Comparison of ENCODE assay signal across 20 cellular contexts in the genomic region with DNA sequence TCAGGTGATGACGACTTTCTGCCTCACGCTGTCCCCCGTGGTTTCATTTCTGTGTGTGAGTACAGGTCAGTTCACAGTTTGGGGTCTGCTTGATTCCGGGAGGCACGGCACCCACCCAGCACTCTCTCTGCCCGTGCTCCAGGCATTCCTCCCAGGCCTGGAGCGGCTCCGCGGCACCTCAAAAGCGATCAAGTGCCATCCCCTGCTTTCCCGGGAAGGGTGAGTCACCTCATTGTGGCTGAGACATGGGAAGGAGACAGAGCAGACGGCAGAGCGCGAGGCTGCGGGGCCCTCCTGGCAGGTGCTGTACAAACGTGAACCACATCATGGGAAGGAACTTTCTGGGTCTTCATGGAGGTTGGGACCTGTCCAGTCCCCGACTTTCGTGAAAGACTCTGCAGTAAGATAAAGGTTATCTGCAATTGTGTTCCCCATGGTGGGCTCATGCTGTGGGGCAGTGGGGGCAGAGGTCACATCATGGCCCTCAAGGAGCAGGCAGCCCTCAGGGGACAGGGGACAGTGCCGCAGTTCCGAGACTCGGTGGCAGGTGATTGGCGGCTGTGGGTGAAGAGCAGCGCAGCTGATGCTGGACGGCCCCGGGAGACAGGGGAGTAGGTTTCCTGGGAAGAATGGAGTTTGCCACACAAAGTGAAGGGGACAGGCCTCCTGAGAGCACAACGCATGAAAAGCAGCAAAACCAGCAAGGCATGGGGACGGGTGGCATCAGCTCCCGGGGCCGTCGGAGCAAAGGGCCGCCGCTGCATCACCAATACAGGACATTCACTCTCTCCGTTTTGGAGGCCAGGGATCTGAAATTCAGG.
A peak's percentile ranks its signal among the peaks of the same experiment; 100 is the strongest.
DNase-seq lines count a peak whose midpoint lies in the region; ATAC-seq and TF ChIP-seq lines count a peak whose summit lies in the region.
"Had no signal": no experiment of that assay in that cellular context is flagged by ENCODE, and none has a peak within 500 bp of the region (broad histone marks: within the 10 kb centered on the region; RNA-seq: fewer than 3 reads in every experiment).

No MANE protein-coding gene starts in this region.

- H3K4me2 ChIP-seq in H9 (ENCODE audit: insufficient read depth, insufficient read length, low read length) = no peak overlapping the region

- no peaks in the 10 kb centered on the region for H3K4me1 ChIP-seq in H9 (ENCODE audit: insufficient read depth, low read length)
- H3K4me1 ChIP-seq: SJCRH30 had no signal

- H3K9me3 Mint-ChIP-seq in H9 = peaks cover 12 to 18% of the 10 kb centered on the region in 2 experiments
- H3K9me3 Mint-ChIP-seq in WTC11 = peaks cover 12% of the 10 kb centered on the region
- H3K9me3 Mint-ChIP-seq in activated naive CD4-positive, alpha-beta T cell treated with anti-CD3 and anti-CD28 coated beads, Interleukin-2, amount 10 ng/mL, durations not matched to agents 7 days and 5 days = peaks cover 2% of the 10 kb centered on the region
- H3K9me3 Mint-ChIP-seq: activated CD4-positive, alpha-beta T cell treated with anti-CD3 and anti-CD28 coated beads, Interleukin-2, amount 10 ng/mL, durations not matched to agents 7 days and 5 days; activated naive CD4-positive, alpha-beta T cell treated with anti-CD3 and anti-CD28 coated beads, Interleukin-2, amount 50 U/mL, for 24 hours had no signal

- no peak overlapping the region for H2AFZ ChIP-seq in H9 (ENCODE audit: low read length)

- no peaks in the 10 kb centered on the region for H3K79me1 ChIP-seq in H9 (ENCODE audit: insufficient read depth, low read depth, low read length, poor library complexity, severe bottlenecking)

- TF ChIP-seq CTCF in H9 (conservative IDR thresholded peaks at IDR 0.05) (no peak), WTC11 (IDR thresholded peaks at IDR 0.05) (no peak), foreskin fibroblast (IDR thresholded peaks at IDR 0.05; ENCODE audit: low read depth, low read length) (no peak)

- no peak overlapping the region for H2AK5ac ChIP-seq in H9 (ENCODE audit: insufficient read length, low read length)

- H3K79me2 ChIP-seq in H9 (ENCODE audit: insufficient read depth, low read length) = no peaks in the 10 kb centered on the region

- H2BK120ac ChIP-seq in H9 (ENCODE audit: low read depth, low read length, poor library complexity, severe bottlenecking) = no peak overlapping the region

- no peak overlapping the region for H3K23ac ChIP-seq in H9 (ENCODE audit: insufficient read length, low read depth, low read length)

- WGBS in H9 (ENCODE audit: extremely low coverage, insufficient read length, low lambda C conversion rate) = no CpG with 5 or more reads among the region's 33 CpGs

- H2BK12ac ChIP-seq in H9 (ENCODE audit: insufficient read length, low read depth, low read length) = no peak overlapping the region

- peaks cover 7 to 19% (median 7%) of the 10 kb centered on the region in 3 experiments for H3K36me3 Mint-ChIP-seq in H9 (ENCODE audit: insufficient read depth in 1 of 3, low read depth in 3 of 3)
- H3K36me3 Mint-ChIP-seq in WTC11 = peaks cover 9% of the 10 kb centered on the region
- H3K36me3 Mint-ChIP-seq in activated naive CD4-positive, alpha-beta T cell treated with anti-CD3 and anti-CD28 coated beads, Interleukin-2, amount 10 ng/mL, durations not matched to agents 7 days and 5 days = no peaks in the 10 kb centered on the region
- H3K36me3 Mint-ChIP-seq: CD4-positive, CD25-positive, alpha-beta regulatory T cell had no signal

- no peak for ATAC-seq in WTC11
- ATAC-seq: stimulated activated naive CD8-positive, alpha-beta T cell treated with anti-CD3 and anti-CD28 coated beads, Interleukin-15, amount 100 ng/mL, for 72 hours had no signal

- no peak overlapping the region for H3K56ac ChIP-seq in H9 (ENCODE audit: insufficient read length, low read depth, low read length)

- no peak overlapping the region for H2BK5ac ChIP-seq in H9 (ENCODE audit: insufficient read length, low read length)

- no peak overlapping the region for H3K27ac ChIP-seq in H9 (ENCODE audit: insufficient read length, low read depth, low read length)
- H3K27ac ChIP-seq: brain microvascular endothelial cell, dorsolateral prefrontal cortex, esophagus squamous epithelium, SJCRH30, upper lobe of left lung had no signal

- H4K91ac ChIP-seq in H9 (ENCODE audit: insufficient read length, low read depth, low read length) = no peak overlapping the region

- H3K27me3 Mint-ChIP-seq in H9 (ENCODE audit: low read depth) (no peaks in the 10 kb centered on the region; the same call in 1 of the 2 replicates), WTC11 (ENCODE audit: low read depth) (no peaks in the 10 kb centered on the region)
- H3K27me3 Mint-ChIP-seq in activated naive CD4-positive, alpha-beta T cell treated with anti-CD3 and anti-CD28 coated beads, Interleukin-2, amount 10 ng/mL, durations not matched to agents 7 days and 5 days = peaks cover 20% of the 10 kb centered on the region

- H3K14ac ChIP-seq in H9 (ENCODE audit: insufficient read depth, low read length) = no peak overlapping the region

- H4K5ac ChIP-seq in H9 (ENCODE audit: insufficient read length, low read depth, low read length) = no peak overlapping the region

- H3K9me3 ChIP-seq in H9 (ENCODE audit: control insufficient read depth, low read depth, low read length) = no peaks in the 10 kb centered on the region
- H3K9me3 ChIP-seq: esophagus squamous epithelium, SJCRH30, upper lobe of left lung had no signal

- H4K8ac ChIP-seq in H9 (replicated peaks; ENCODE audit: insufficient read length, low read depth, low read length) = no peak overlapping the region

- no peak overlapping the region for H3K18ac ChIP-seq in H9 (ENCODE audit: insufficient read length, low read depth, low read length)

- H3K27me3 ChIP-seq in H9 (ENCODE audit: insufficient read depth, low read length) = no peaks in the 10 kb centered on the region
- H3K27me3 ChIP-seq: brain microvascular endothelial cell, upper lobe of left lung had no signal

- H3K4ac ChIP-seq in H9 (ENCODE audit: low read depth, low read length) = no peak overlapping the region

- POLR2A ChIA-PET in WTC11 (lab: Charles Lee) = no interaction called here

- DNase-seq in A172 (ENCODE audit: low spot score) (peak; percentile 48), H9 (no peak), WTC11 (ENCODE audit: low spot score) (no peak), kidney tubule cell (ENCODE audit: low spot score) (peak; percentile 39), SHP77 treated with DMSO at 0.1 percent for 48 hours (lab: John Stamatoyannopoulos, UW) (no peak), COLO829 (ENCODE audit: low spot score) (no peak), foreskin fibroblast (no peak)
- no peak for DNase-seq in activated naive CD4-positive, alpha-beta T cell treated with anti-CD3 and anti-CD28 coated beads, Interleukin-2, amount 10 ng/mL, durations not matched to agents 7 days and 5 days
- DNase-seq: activated CD4-positive, alpha-beta T cell treated with anti-CD3 and anti-CD28 coated beads, Interleukin-2, amount 10 ng/mL, durations not matched to agents 7 days and 5 days; brain microvascular endothelial cell; CD4-positive, CD25-positive, alpha-beta regulatory T cell; dorsolateral prefrontal cortex; esophagus squamous epithelium; NCI-H2081; NCI-H524 treated with DMSO at 0.1 percent for 48 hours; nephron progenitor cell; SJCRH30; stimulated activated naive CD8-positive, alpha-beta T cell treated with anti-CD3 and anti-CD28 coated beads, Interleukin-15, amount 100 ng/mL, for 72 hours had no signal

- no peaks in the 10 kb centered on the region for H3K23me2 ChIP-seq in H9 (ENCODE audit: insufficient read length, low read depth, low read length, poor library complexity, severe bottlenecking)

- no peak overlapping the region for H3T11ph ChIP-seq in H9 (ENCODE audit: low read length)

- H3K9ac ChIP-seq in H9 (ENCODE audit: extremely low read depth, insufficient read length, low read length) = no peak overlapping the region

- no peaks in the 10 kb centered on the region for H4K20me1 ChIP-seq in H9 (ENCODE audit: control insufficient read depth, insufficient read depth, insufficient read length)

- H3K27ac Mint-ChIP-seq in H9 (peak overlapping the region in 2 of 3 experiments; percentile 28 to 73; a peak in 2 of 7 replicates), WTC11 (peak overlapping the region; percentile 44)
- H3K27ac Mint-ChIP-seq in activated naive CD4-positive, alpha-beta T cell treated with anti-CD3 and anti-CD28 coated beads, Interleukin-2, amount 10 ng/mL, durations not matched to agents 7 days and 5 days = no peak overlapping the region
- H3K27ac Mint-ChIP-seq: activated CD4-positive, alpha-beta T cell treated with anti-CD3 and anti-CD28 coated beads, Interleukin-2, amount 10 ng/mL, durations not matched to agents 7 days and 5 days; activated naive CD4-positive, alpha-beta T cell treated with anti-CD3 and anti-CD28 coated beads, Interleukin-2, amount 50 U/mL, for 24 hours; CD4-positive, CD25-positive, alpha-beta regulatory T cell; nephron progenitor cell; stimulated activated naive CD8-positive, alpha-beta T cell treated with anti-CD3 and anti-CD28 coated beads, Interleukin-15, amount 100 ng/mL, for 72 hours had no signal

- no peak overlapping the region for H2BK15ac ChIP-seq in H9 (ENCODE audit: low read depth, low read length)

- no peak overlapping the region for H3K4me3 ChIP-seq in foreskin fibroblast (ENCODE audit: low read depth in 1 of 2, low read length in 2 of 2)
- H3K4me3 ChIP-seq: dorsolateral prefrontal cortex, esophagus squamous epithelium, SJCRH30, upper lobe of left lung had no signal

- peaks cover 3% of the 10 kb centered on the region in 2 experiments; a peak in 1 of 4 replicates for H3K4me1 Mint-ChIP-seq in H9
- H3K4me1 Mint-ChIP-seq in WTC11 = no peaks in the 10 kb centered on the region
- no peaks in the 10 kb centered on the region for H3K4me1 Mint-ChIP-seq in activated naive CD4-positive, alpha-beta T cell treated with anti-CD3 and anti-CD28 coated beads, Interleukin-2, amount 10 ng/mL, durations not matched to agents 7 days and 5 days
- H3K4me1 Mint-ChIP-seq: activated naive CD4-positive, alpha-beta T cell treated with anti-CD3 and anti-CD28 coated beads, Interleukin-2, amount 50 U/mL, for 24 hours had no signal

- H2BK20ac ChIP-seq in H9 (ENCODE audit: low read depth, low read length, poor library complexity, severe bottlenecking) = no peak overlapping the region

- CTCF ChIA-PET in WTC11 (lab: Charles Lee) = interaction anchor here (0.8 kb wide), 1 partner anchor 104 kb away, joined by 3 read pairs; no protein-coding TSS in a partner anchor
- CTCF ChIA-PET in activated naive CD4-positive, alpha-beta T cell treated with anti-CD3 and anti-CD28 coated beads, Interleukin-2, amount 10 ng/mL, durations not matched to agents 7 days and 5 days (lab: Charles Lee) = no interaction called here

- H3K4me3 Mint-ChIP-seq in H9 (no peak overlapping the region), WTC11 (no peak overlapping the region)
- no peak overlapping the region for H3K4me3 Mint-ChIP-seq in activated naive CD4-positive, alpha-beta T cell treated with anti-CD3 and anti-CD28 coated beads, Interleukin-2, amount 10 ng/mL, durations not matched to agents 7 days and 5 days
- H3K4me3 Mint-ChIP-seq: activated CD4-positive, alpha-beta T cell treated with anti-CD3 and anti-CD28 coated beads, Interleukin-2, amount 10 ng/mL, durations not matched to agents 7 days and 5 days; activated naive CD4-positive, alpha-beta T cell treated with anti-CD3 and anti-CD28 coated beads, Interleukin-2, amount 50 U/mL, for 24 hours; CD4-positive, CD25-positive, alpha-beta regulatory T cell; nephron progenitor cell; stimulated activated naive CD8-positive, alpha-beta T cell treated with anti-CD3 and anti-CD28 coated beads, Interleukin-15, amount 100 ng/mL, for 72 hours had no signal

Comparison
In these comparisons a context has a peak if more than half of its experiments do, and no peak if none do; other contexts are left out.
1. DNase-seq: peak in A172 (single experiment) and kidney tubule cell (single experiment); none in H9 (single experiment), WTC11 (single experiment), SHP77 treated with DMSO at 0.1 percent for 48 hours (single experiment), COLO829 (single experiment), foreskin fibroblast (0 of 2) and activated naive CD4-positive, alpha-beta T cell treated with anti-CD3 and anti-CD28 coated beads, Interleukin-2, amount 10 ng/mL, durations not matched to agents 7 days and 5 days (single experiment).